1 cellular context compared by ENCODE assay signal in genomic region chr6:11975353-11975977, GRCh38.
TF ChIP-seq lines count a peak whose summit lies in the region.

No MANE protein-coding gene starts in this region.

TF ChIP-seq in K562, 482 proteins besides CTCF, POLR2A, EP300 and RAD21 (continued from another document and continues in another):
- peak; percentile 86 for TF ChIP-seq ESRRA (IDR thresholded peaks at IDR 0.05; ENCODE audit: borderline replicate concordance, low read depth)
- peak in 1 of 2 experiments; percentile 70; a peak in 2 of 4 replicates for TF ChIP-seq MNT (conservative IDR thresholded peaks at IDR 0.05)
- TF ChIP-seq PTTG1 (tag; IDR thresholded peaks at IDR 0.05; ENCODE audit: low read depth), result no peak
- TF ChIP-seq PURB (CRISPR knock-in tag; IDR thresholded peaks at IDR 0.05; ENCODE audit: low read depth), result no peak
- no peak for TF ChIP-seq ZBTB5 (IDR thresholded peaks at IDR 0.05)
- no peak for TF ChIP-seq ZNF384 (IDR thresholded peaks at IDR 0.05; ENCODE audit: low read depth, low read length)
- no peak for TF ChIP-seq SMARCA5 (IDR thresholded peaks at IDR 0.05)
- TF ChIP-seq IRF2 (CRISPR knock-in tag; IDR thresholded peaks at IDR 0.05), result no peak
- TF ChIP-seq, protein P1, sequence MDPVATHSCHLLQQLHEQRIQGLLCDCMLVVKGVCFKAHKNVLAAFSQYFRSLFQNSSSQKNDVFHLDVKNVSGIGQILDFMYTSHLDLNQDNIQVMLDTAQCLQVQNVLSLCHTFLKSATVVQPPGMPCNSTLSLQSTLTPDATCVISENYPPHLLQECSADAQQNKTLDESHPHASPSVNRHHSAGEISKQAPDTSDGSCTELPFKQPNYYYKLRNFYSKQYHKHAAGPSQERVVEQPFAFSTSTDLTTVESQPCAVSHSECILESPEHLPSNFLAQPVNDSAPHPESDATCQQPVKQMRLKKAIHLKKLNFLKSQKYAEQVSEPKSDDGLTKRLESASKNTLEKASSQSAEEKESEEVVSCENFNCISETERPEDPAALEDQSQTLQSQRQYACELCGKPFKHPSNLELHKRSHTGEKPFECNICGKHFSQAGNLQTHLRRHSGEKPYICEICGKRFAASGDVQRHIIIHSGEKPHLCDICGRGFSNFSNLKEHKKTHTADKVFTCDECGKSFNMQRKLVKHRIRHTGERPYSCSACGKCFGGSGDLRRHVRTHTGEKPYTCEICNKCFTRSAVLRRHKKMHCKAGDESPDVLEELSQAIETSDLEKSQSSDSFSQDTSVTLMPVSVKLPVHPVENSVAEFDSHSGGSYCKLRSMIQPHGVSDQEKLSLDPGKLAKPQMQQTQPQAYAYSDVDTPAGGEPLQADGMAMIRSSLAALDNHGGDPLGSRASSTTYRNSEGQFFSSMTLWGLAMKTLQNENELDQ (CRISPR knock-in tag; IDR thresholded peaks at IDR 0.05; ENCODE audit: borderline replicate concordance), result no peak
- TF ChIP-seq, protein P2, sequence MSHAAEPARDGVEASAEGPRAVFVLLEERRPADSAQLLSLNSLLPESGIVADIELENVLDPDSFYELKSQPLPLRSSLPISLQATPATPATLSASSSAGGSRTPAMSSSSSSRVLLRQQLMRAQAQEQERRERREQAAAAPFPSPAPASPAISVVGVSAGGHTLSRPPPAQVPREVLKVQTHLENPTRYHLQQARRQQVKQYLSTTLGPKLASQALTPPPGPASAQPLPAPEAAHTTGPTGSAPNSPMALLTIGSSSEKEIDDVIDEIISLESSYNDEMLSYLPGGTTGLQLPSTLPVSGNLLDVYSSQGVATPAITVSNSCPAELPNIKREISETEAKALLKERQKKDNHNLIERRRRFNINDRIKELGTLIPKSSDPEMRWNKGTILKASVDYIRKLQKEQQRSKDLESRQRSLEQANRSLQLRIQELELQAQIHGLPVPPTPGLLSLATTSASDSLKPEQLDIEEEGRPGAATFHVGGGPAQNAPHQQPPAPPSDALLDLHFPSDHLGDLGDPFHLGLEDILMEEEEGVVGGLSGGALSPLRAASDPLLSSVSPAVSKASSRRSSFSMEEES (CRISPR knock-in tag; IDR thresholded peaks at IDR 0.05), result no peak
- no peak for TF ChIP-seq ZNF445 (CRISPR knock-in tag; IDR thresholded peaks at IDR 0.05; ENCODE audit: low read depth)
- no peak for TF ChIP-seq RB1 (IDR thresholded peaks at IDR 0.05; ENCODE audit: low read depth)
- 0 out of 2 replicates have a peak, but pooled peaks have one; percentile 12 for TF ChIP-seq C11orf30 (IDR thresholded peaks at IDR 0.05; ENCODE audit: low read depth)
- no peak for TF ChIP-seq CC2D1A (IDR thresholded peaks at IDR 0.05)
- TF ChIP-seq RBFOX2 (IDR thresholded peaks at IDR 0.05; ENCODE audit: low read depth, low read length), result no peak
- peak; percentile 69 for TF ChIP-seq MGA (IDR thresholded peaks at IDR 0.05)
- TF ChIP-seq PML (IDR thresholded peaks at IDR 0.05; ENCODE audit: low read length), result no peak
- TF ChIP-seq LEF1 (IDR thresholded peaks at IDR 0.05), result no peak
- TF ChIP-seq NONO (IDR thresholded peaks at IDR 0.05; ENCODE audit: low read depth in 2 of 2, low read length in 1 of 2), result no peak
- TF ChIP-seq CBX5 (IDR thresholded peaks at IDR 0.05; ENCODE audit: borderline replicate concordance, low read depth), result peak; percentile 65; the same call in 1 of the 2 replicates
- 0 out of 2 replicates have a peak, but pooled peaks have one; percentile 13 for TF ChIP-seq SOX6 (IDR thresholded peaks at IDR 0.05)
- no peak for TF ChIP-seq ZNF23 (CRISPR knock-in tag; IDR thresholded peaks at IDR 0.05)
- no peak for TF ChIP-seq GABPB2 (CRISPR knock-in tag; conservative IDR thresholded peaks at IDR 0.05)
- TF ChIP-seq ZBTB8A (IDR thresholded peaks at IDR 0.05; ENCODE audit: partially characterized antibody), result no peak
- TF ChIP-seq NCOA4 (IDR thresholded peaks at IDR 0.05; ENCODE audit: partially characterized antibody), result no peak
- TF ChIP-seq HSF4 (CRISPR knock-in tag; IDR thresholded peaks at IDR 0.05; ENCODE audit: borderline replicate concordance), result no peak
- no peak for TF ChIP-seq PCBP1 (IDR thresholded peaks at IDR 0.05; ENCODE audit: low read depth, low read length, poor library complexity, severe bottlenecking)
- TF ChIP-seq ZNF263 (CRISPR knock-in tag; IDR thresholded peaks at IDR 0.05; ENCODE audit: borderline replicate concordance), result no peak
- no peak for TF ChIP-seq ERF (CRISPR knock-in tag; IDR thresholded peaks at IDR 0.05)
- no peak for TF ChIP-seq ETS2 (tag; IDR thresholded peaks at IDR 0.05; ENCODE audit: borderline replicate concordance, poor library complexity, severe bottlenecking)
- TF ChIP-seq ZNF316 (IDR thresholded peaks at IDR 0.05), result peak; percentile 77
- TF ChIP-seq BACH1 (tag; IDR thresholded peaks at IDR 0.05), result no peak
- TF ChIP-seq, protein P3, sequence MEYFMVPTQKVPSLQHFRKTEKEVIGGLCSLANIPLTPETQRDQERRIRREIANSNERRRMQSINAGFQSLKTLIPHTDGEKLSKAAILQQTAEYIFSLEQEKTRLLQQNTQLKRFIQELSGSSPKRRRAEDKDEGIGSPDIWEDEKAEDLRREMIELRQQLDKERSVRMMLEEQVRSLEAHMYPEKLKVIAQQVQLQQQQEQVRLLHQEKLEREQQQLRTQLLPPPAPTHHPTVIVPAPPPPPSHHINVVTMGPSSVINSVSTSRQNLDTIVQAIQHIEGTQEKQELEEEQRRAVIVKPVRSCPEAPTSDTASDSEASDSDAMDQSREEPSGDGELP (CRISPR knock-in tag; IDR thresholded peaks at IDR 0.05; ENCODE audit: borderline replicate concordance), result peak; percentile 80
- TF ChIP-seq AFF4 (CRISPR knock-in tag; IDR thresholded peaks at IDR 0.05), result no peak
- TF ChIP-seq TARDBP (IDR thresholded peaks at IDR 0.05), result no peak
